14 cellular contexts compared by ENCODE assay signal in the genomic region with DNA sequence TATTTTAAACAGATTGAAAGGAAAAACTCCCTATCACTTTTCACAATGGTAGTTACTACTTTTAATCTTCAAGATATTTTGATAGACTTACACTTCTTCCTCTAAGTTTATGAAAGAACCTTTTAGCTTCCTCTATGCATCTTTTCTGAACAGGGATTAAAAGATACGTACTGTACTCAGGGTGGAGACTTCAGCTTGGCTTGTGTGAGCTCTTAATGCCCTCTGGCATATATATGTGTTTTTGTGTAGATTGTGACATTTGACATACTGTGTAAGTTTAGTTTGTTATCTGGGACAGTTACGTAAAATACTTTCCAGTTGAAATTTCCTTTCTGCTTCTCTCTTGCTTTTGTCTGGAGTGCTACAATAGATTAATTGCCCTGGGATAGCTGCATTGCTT.
DNase-seq lines count a peak whose midpoint lies in the region; TF ChIP-seq lines count a peak whose summit lies in the region.
"Had no signal": no experiment of that assay in that cellular context is flagged by ENCODE, and none has a peak within 500 bp of the region (broad histone marks: within the 10 kb centered on the region; RNA-seq: fewer than 3 reads in every experiment).

No MANE protein-coding gene starts in this region.

- H3K27ac Mint-ChIP-seq in activated naive CD4-positive, alpha-beta T cell treated with anti-CD3 and anti-CD28 coated beads for 36 hours = peak overlapping the region; percentile 35
- H3K27ac Mint-ChIP-seq in progenitor cell of endocrine pancreas = peak overlapping the region; percentile 0
- H3K27ac Mint-ChIP-seq: CD14-positive monocyte; CD8-positive, alpha-beta T cell had no signal

- no peaks in the 10 kb centered on the region for H3K4me1 Mint-ChIP-seq in activated naive CD4-positive, alpha-beta T cell treated with anti-CD3 and anti-CD28 coated beads for 36 hours (ENCODE audit: low read depth)
- H3K4me1 Mint-ChIP-seq in progenitor cell of endocrine pancreas (ENCODE audit: low read depth) = peaks cover 8% of the 10 kb centered on the region

- no peak for TF ChIP-seq CTCF in progenitor cell of endocrine pancreas (IDR thresholded peaks at IDR 0.05; ENCODE audit: unreplicated experiment)

- H3K36me3 Mint-ChIP-seq in activated naive CD4-positive, alpha-beta T cell treated with anti-CD3 and anti-CD28 coated beads for 36 hours (ENCODE audit: low read depth) = peaks cover 29% of the 10 kb centered on the region
- peaks cover 7% of the 10 kb centered on the region for H3K36me3 Mint-ChIP-seq in progenitor cell of endocrine pancreas (ENCODE audit: insufficient read depth)

- intact Hi-C loops in activated naive CD4-positive, alpha-beta T cell treated with anti-CD3 and anti-CD28 coated beads for 36 hours (cut with micrococcal nuclease) = no loop called here

- H3K9me3 Mint-ChIP-seq in activated naive CD4-positive, alpha-beta T cell treated with anti-CD3 and anti-CD28 coated beads for 36 hours = no peaks in the 10 kb centered on the region
- H3K9me3 Mint-ChIP-seq in progenitor cell of endocrine pancreas (ENCODE audit: low read depth) = no peaks in the 10 kb centered on the region
- H3K9me3 Mint-ChIP-seq: CD14-positive monocyte; CD8-positive, alpha-beta T cell had no signal

- no peak for DNase-seq in activated naive CD4-positive, alpha-beta T cell treated with anti-CD3 and anti-CD28 coated beads for 36 hours
- no peak for DNase-seq in activated naive CD4-positive, alpha-beta T cell treated with anti-CD3 and anti-CD28 coated beads, Interleukin-2, amount 50 U/mL, for 16 hours
- peak; percentile 41 for DNase-seq in amniotic epithelial cell (ENCODE audit: low read depth)
- DNase-seq in lung microvascular endothelial cell (ENCODE audit: low read depth in 2 of 2) = peak; percentile 8 to 33
- no peak for DNase-seq in progenitor cell of endocrine pancreas (ENCODE audit: low spot score, unreplicated experiment)
- no peak for DNase-seq in hepatic stellate cell (ENCODE audit: low spot score)
- DNase-seq in NCI-H524 (lab: John Stamatoyannopoulos, UW) = no peak
- DNase-seq in NCI-H2029 treated with DMSO at 0.1 percent for 48 hours (lab: John Stamatoyannopoulos, UW) = no peak
- DNase-seq: Caco-2; CD8-positive, alpha-beta T cell; DND-41; GF-D8; GM23248 had no signal

- H3K4me3 Mint-ChIP-seq in activated naive CD4-positive, alpha-beta T cell treated with anti-CD3 and anti-CD28 coated beads for 36 hours = no peak overlapping the region
- no peak overlapping the region for H3K4me3 Mint-ChIP-seq in progenitor cell of endocrine pancreas (ENCODE audit: low read depth)
- H3K4me3 Mint-ChIP-seq: CD14-positive monocyte; CD8-positive, alpha-beta T cell had no signal

- H3K27me3 Mint-ChIP-seq in activated naive CD4-positive, alpha-beta T cell treated with anti-CD3 and anti-CD28 coated beads for 36 hours (ENCODE audit: low read depth) = no peaks in the 10 kb centered on the region
- H3K27me3 Mint-ChIP-seq in progenitor cell of endocrine pancreas = no peaks in the 10 kb centered on the region

- CTCF ChIA-PET in activated naive CD4-positive, alpha-beta T cell treated with anti-CD3 and anti-CD28 coated beads for 36 hours (lab: Charles Lee) = no interaction called here

Comparison
In these comparisons a context has a peak if more than half of its experiments do, and no peak if none do; other contexts are left out.
1. DNase-seq: peak in amniotic epithelial cell (single experiment) and lung microvascular endothelial cell (2 of 2); none in activated naive CD4-positive, alpha-beta T cell treated with anti-CD3 and anti-CD28 coated beads for 36 hours (single experiment), activated naive CD4-positive, alpha-beta T cell treated with anti-CD3 and anti-CD28 coated beads, Interleukin-2, amount 50 U/mL, for 16 hours (single experiment), progenitor cell of endocrine pancreas (single experiment), hepatic stellate cell (single experiment), NCI-H524 (0 of 2) and NCI-H2029 treated with DMSO at 0.1 percent for 48 hours (single experiment).